10 cellular contexts compared by ENCODE assay signal in genomic region chr2:241560181-241560882, GRCh38. TPM values are rescaled to one million over a fixed set of nuclear protein-coding genes. Genes with fewer than 3 reads are reported as not detected.
DNase-seq lines count a peak whose midpoint lies in the region; ATAC-seq and TF ChIP-seq lines count a peak whose summit lies in the region.
"Had no signal": no experiment of that assay in that cellular context is flagged by ENCODE, and none has a peak within 500 bp of the region (broad histone marks: within the 10 kb centered on the region; RNA-seq: fewer than 3 reads in every experiment).

No MANE protein-coding gene starts in this region.

- no peaks in the 10 kb centered on the region for H3K9me3 Mint-ChIP-seq in activated CD4-positive, alpha-beta T cell treated with anti-CD3 and anti-CD28 coated beads, Interleukin-2, amount 10 ng/mL, durations not matched to agents 24 days and 14 days
- H3K9me3 Mint-ChIP-seq in activated CD4-positive, alpha-beta T cell treated with anti-CD3 and anti-CD28 coated beads for 36 hours (ENCODE audit: low read depth) = peaks cover 9% of the 10 kb centered on the region

- no peak for TF ChIP-seq CTCF in brain microvascular endothelial cell (IDR thresholded peaks at IDR 0.05; ENCODE audit: low read depth, low read length, missing control alignments)
- no peak for TF ChIP-seq CTCF in left lung (IDR thresholded peaks at IDR 0.05)
- no peak for TF ChIP-seq CTCF in suprapubic skin (IDR thresholded peaks at IDR 0.05)

- no peak for TF ChIP-seq POLR2A in suprapubic skin (IDR thresholded peaks at IDR 0.05)

- no peaks in the 10 kb centered on the region for H3K36me3 Mint-ChIP-seq in activated CD4-positive, alpha-beta T cell treated with anti-CD3 and anti-CD28 coated beads, Interleukin-2, amount 10 ng/mL, durations not matched to agents 24 days and 14 days (ENCODE audit: low read depth)
- peaks cover 11% of the 10 kb centered on the region for H3K36me3 Mint-ChIP-seq in activated CD4-positive, alpha-beta T cell treated with anti-CD3 and anti-CD28 coated beads for 36 hours (ENCODE audit: low read depth)

- no peak for DNase-seq in activated CD4-positive, alpha-beta T cell treated with anti-CD3 and anti-CD28 coated beads, Interleukin-2, amount 10 ng/mL, durations not matched to agents 24 days and 14 days
- no peak for DNase-seq in activated CD4-positive, alpha-beta T cell treated with anti-CD3 and anti-CD28 coated beads for 36 hours
- DNase-seq in brain microvascular endothelial cell = no peak
- DNase-seq in left lung = peak in 1 of 2 donors; percentile 73
- DNase-seq in suprapubic skin (ENCODE audit: low spot score in 2 of 2) = no peak
- no peak for DNase-seq in HK-2 (ENCODE audit: unreplicated experiment)
- no peak for DNase-seq in G401 (ENCODE audit: low spot score)
- DNase-seq: NK-92 treated with Interleukin-12 subunit alpha and Interleukin-12 subunit beta, amount 100 ng/mL, for 24 hours had no signal

- no peak overlapping the region for H3K27ac ChIP-seq in brain microvascular endothelial cell
- peak overlapping the region in 1 of 2 donors; percentile 78 for H3K27ac ChIP-seq in left lung
- peak overlapping the region; percentile 87 for H3K27ac ChIP-seq in suprapubic skin
- H3K27ac ChIP-seq: HL-60 had no signal

- no peak for TF ChIP-seq EP300 in suprapubic skin (IDR thresholded peaks at IDR 0.05)

- ATAC-seq in activated CD4-positive, alpha-beta T cell treated with anti-CD3 and anti-CD28 coated beads for 36 hours = no peak
- ATAC-seq in left lung (no peak), HG03460 (IDR thresholded peaks at IDR 0.05; ENCODE audit: unreplicated experiment) (no peak)

- peak overlapping the region; percentile 54 for H3K4me3 Mint-ChIP-seq in activated CD4-positive, alpha-beta T cell treated with anti-CD3 and anti-CD28 coated beads, Interleukin-2, amount 10 ng/mL, durations not matched to agents 24 days and 14 days
- H3K4me3 Mint-ChIP-seq in activated CD4-positive, alpha-beta T cell treated with anti-CD3 and anti-CD28 coated beads for 36 hours = no peak overlapping the region

- CTCF ChIA-PET in activated CD4-positive, alpha-beta T cell treated with anti-CD3 and anti-CD28 coated beads for 36 hours (lab: Charles Lee) = no interaction called here

- H3K27me3 ChIP-seq in brain microvascular endothelial cell (replicated peaks) (no peaks in the 10 kb centered on the region), left lung (peaks cover 0 to 54% of the 10 kb centered on the region in 2 donors), suprapubic skin (peaks cover 9% of the 10 kb centered on the region)

- in situ Hi-C loops in brain microvascular endothelial cell (cut with HindIII; ENCODE audit: low pct_ligation_motif_present, low sequenced_read_pairs) (no loop called here), G401 (cut with HindIII; ENCODE audit: low sequenced_read_pairs) (no loop called here)

- intact Hi-C loops in activated CD4-positive, alpha-beta T cell treated with anti-CD3 and anti-CD28 coated beads, Interleukin-2, amount 10 ng/mL, durations not matched to agents 24 days and 14 days (cut with micrococcal nuclease) = no loop called here
- intact Hi-C loops in activated CD4-positive, alpha-beta T cell treated with anti-CD3 and anti-CD28 coated beads for 36 hours (cut with DNase I, micrococcal nuclease) = no loop called here
- intact Hi-C loops in left lung (cut with DNase I) = no loop called here

- peaks cover 36% of the 10 kb centered on the region for H3K27me3 Mint-ChIP-seq in activated CD4-positive, alpha-beta T cell treated with anti-CD3 and anti-CD28 coated beads, Interleukin-2, amount 10 ng/mL, durations not matched to agents 24 days and 14 days
- peaks cover 35% of the 10 kb centered on the region for H3K27me3 Mint-ChIP-seq in activated CD4-positive, alpha-beta T cell treated with anti-CD3 and anti-CD28 coated beads for 36 hours

- H3K4me1 ChIP-seq in left lung = peaks cover 11 to 42% of the 10 kb centered on the region in 2 donors
- H3K4me1 ChIP-seq in suprapubic skin = peaks cover 67% of the 10 kb centered on the region

- H3K4me1 Mint-ChIP-seq in activated CD4-positive, alpha-beta T cell treated with anti-CD3 and anti-CD28 coated beads, Interleukin-2, amount 10 ng/mL, durations not matched to agents 24 days and 14 days = peaks cover 9% of the 10 kb centered on the region
- H3K4me1 Mint-ChIP-seq in activated CD4-positive, alpha-beta T cell treated with anti-CD3 and anti-CD28 coated beads for 36 hours = peaks cover 11% of the 10 kb centered on the region

- H3K27ac Mint-ChIP-seq in activated CD4-positive, alpha-beta T cell treated with anti-CD3 and anti-CD28 coated beads, Interleukin-2, amount 10 ng/mL, durations not matched to agents 24 days and 14 days = no peak overlapping the region
- H3K27ac Mint-ChIP-seq in activated CD4-positive, alpha-beta T cell treated with anti-CD3 and anti-CD28 coated beads for 36 hours = no peak overlapping the region

- H3K9me3 ChIP-seq in left lung (peaks cover 0 to 4% of the 10 kb centered on the region in 2 donors), suprapubic skin (no peaks in the 10 kb centered on the region)

- POLR2A ChIA-PET in activated CD4-positive, alpha-beta T cell treated with anti-CD3 and anti-CD28 coated beads for 36 hours (lab: Charles Lee) = no interaction called here

- 70% methylated on average over 8 of the region's 18 CpGs for WGBS in suprapubic skin

- H3K36me3 ChIP-seq in brain microvascular endothelial cell (replicated peaks) = peaks cover 10% of the 10 kb centered on the region
- H3K36me3 ChIP-seq in left lung = peaks cover 0 to 12% of the 10 kb centered on the region in 2 donors
- H3K36me3 ChIP-seq in suprapubic skin = no peaks in the 10 kb centered on the region

- peak overlapping the region; percentile 62 for H3K4me3 ChIP-seq in brain microvascular endothelial cell (ENCODE audit: low read depth, low read length)
- H3K4me3 ChIP-seq in left lung = peak overlapping the region; percentile 66 to 73
- peak overlapping the region; percentile 90 for H3K4me3 ChIP-seq in suprapubic skin

RNA-seq across cellular contexts. Expression of gene BOK, which starts 1.8 kb away (rescaled TPM):
- total RNA-seq in activated CD4-positive, alpha-beta T cell treated with anti-CD3 and anti-CD28 coated beads, Interleukin-2, amount 10 ng/mL, durations not matched to agents 24 days and 14 days = 0.17 and 0.77 TPM in 2 replicates
- under 1 TPM; 0.09 to 0.64 TPM for total RNA-seq in activated CD4-positive, alpha-beta T cell treated with anti-CD3 and anti-CD28 coated beads for 36 hours
- total RNA-seq in left lung (10 to 100 TPM; 34.9 to 66.5 TPM), suprapubic skin (10 to 100 TPM; 32.4 to 61.6 (median 60.5) TPM)
- total RNA-seq in G401 (2014; rRNA removed; shearing (Covaris generic)) = 26.9 and 36.3 TPM in 2 replicates

RNA-seq across cellular contexts. Expression of gene STK25, which starts 51.9 kb away (rescaled TPM):
- total RNA-seq in activated CD4-positive, alpha-beta T cell treated with anti-CD3 and anti-CD28 coated beads, Interleukin-2, amount 10 ng/mL, durations not matched to agents 24 days and 14 days = 121 and 145 TPM in 2 replicates
- 100 to 1,000 TPM in 1 of 2 experiments, 10 to 100 TPM in 1; 93.5 to 123 TPM for total RNA-seq in activated CD4-positive, alpha-beta T cell treated with anti-CD3 and anti-CD28 coated beads for 36 hours
- 100 to 1,000 TPM; 125 to 138 TPM for total RNA-seq in left lung
- 100 to 1,000 TPM; 131 to 232 (median 147) TPM for total RNA-seq in suprapubic skin
- total RNA-seq in G401 (2014; rRNA removed; shearing (Covaris generic)) = 299 and 330 TPM in 2 replicates

Comparison
In these comparisons a context has a peak if more than half of its experiments do, and no peak if none do; other contexts are left out.
1. RNA of gene BOK, which starts 1.8 kb away (total RNA-seq): 34.9 to 66.5 TPM in left lung, 32.4 to 61.6 TPM in suprapubic skin and 26.9 to 36.3 TPM in G401; 0.17 to 0.77 TPM in activated CD4-positive, alpha-beta T cell treated with anti-CD3 and anti-CD28 coated beads, Interleukin-2, amount 10 ng/mL, durations not matched to agents 24 days and 14 days and 0.09 to 0.64 TPM in activated CD4-positive, alpha-beta T cell treated with anti-CD3 and anti-CD28 coated beads for 36 hours; every median in the first group is over 10 times any median in the second.
2. Peak in every context shown above with its lines, with median percentiles within 50 percentile points of each other: H3K4me3 ChIP-seq.